ENCODE assay signal across 1 cellular context in the genomic region with DNA sequence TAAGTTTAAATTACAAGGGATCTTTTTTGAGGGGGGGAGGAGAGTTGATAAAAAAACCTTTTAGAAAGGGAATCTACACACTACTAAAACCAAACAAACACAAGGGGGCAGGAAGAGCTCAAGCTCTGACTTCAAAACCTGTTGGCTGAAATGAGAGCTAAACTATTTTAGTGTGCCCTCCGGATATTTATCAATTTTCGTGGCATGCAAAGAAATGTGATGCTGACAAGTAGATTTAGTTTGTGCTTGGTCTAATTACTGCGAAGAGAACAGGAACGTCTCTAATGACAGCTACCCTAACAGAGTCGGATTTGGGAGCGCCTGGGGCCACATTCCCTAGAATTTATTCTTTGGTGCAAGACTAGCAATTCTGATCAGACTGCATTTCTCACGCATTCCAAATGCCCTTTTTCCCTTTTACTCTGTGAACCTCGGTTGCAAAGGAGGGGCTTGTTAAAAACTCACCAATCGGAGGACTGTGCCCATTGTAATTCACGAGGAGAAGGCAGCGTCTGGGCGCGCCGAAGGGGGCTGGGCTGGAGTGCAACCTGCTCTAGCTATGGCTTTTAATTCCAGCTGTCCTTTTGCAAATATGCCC.
TF ChIP-seq lines count a peak whose summit lies in the region.

No MANE protein-coding gene starts in this region.

TF ChIP-seq in HepG2, 621 proteins besides CTCF, POLR2A, EP300 and RAD21 (continued from another document):
- TF ChIP-seq, protein P1, sequence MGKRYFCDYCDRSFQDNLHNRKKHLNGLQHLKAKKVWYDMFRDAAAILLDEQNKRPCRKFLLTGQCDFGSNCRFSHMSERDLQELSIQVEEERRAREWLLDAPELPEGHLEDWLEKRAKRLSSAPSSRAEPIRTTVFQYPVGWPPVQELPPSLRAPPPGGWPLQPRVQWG (CRISPR knock-in tag; IDR thresholded peaks at IDR 0.05; ENCODE audit: borderline replicate concordance, low read depth), result no peak
- no peak for TF ChIP-seq HMGXB4 (CRISPR knock-in tag; IDR thresholded peaks at IDR 0.05; ENCODE audit: borderline replicate concordance in 1 of 2, low read depth in 1 of 2)
- no peak for TF ChIP-seq ZNF431 (CRISPR knock-in tag; IDR thresholded peaks at IDR 0.05; ENCODE audit: borderline replicate concordance, low read depth)
- no peak for TF ChIP-seq MED13 (CRISPR knock-in tag; IDR thresholded peaks at IDR 0.05)
TF ChIP-seq in HepG2: peak in this region for 0.
